In the genomic region with DNA sequence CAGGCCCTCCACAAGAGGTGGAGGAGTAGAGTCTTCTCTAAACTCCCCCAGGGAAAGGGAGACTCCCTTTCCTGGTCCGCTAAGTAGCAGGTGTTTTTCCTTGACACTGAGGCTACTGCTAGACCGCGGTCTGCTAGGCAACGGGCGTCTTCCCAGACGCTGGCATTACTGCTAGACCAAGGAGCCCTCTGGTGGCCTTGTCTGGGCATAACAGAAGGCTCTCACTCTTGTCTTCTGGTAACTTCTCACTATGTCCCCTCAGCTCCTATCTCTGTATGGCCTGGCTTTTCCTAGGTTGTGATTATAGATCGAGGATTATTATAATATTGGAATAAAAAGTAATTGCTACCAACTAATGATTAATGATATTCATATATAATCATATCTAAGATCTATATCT, we compare ENCODE assay signal across 9 cellular contexts. TPM values are rescaled to one million over a fixed set of nuclear protein-coding genes. Genes with fewer than 3 reads are reported as not detected.
DNase-seq lines count a peak whose midpoint lies in the region; ATAC-seq, FAIRE-seq and TF ChIP-seq lines count a peak whose summit lies in the region.
"Not testable (repeated sequence)": the region's sequence is repeated elsewhere in the genome, so short reads cannot be mapped to it uniquely, and the experiment has no call there.
"Had no signal": no experiment of that assay in that cellular context is flagged by ENCODE, and none has a peak within 500 bp of the region (broad histone marks: within the 10 kb centered on the region; RNA-seq: fewer than 3 reads in every experiment).

No MANE protein-coding gene starts in this region.

- H3K36me3 Mint-ChIP-seq in activated naive CD4-positive, alpha-beta T cell treated with anti-CD3 and anti-CD28 coated beads, Interleukin-2, amount 50 U/mL, for 72 hours = peaks cover 49 to 81% of the 10 kb centered on the region in 2 donors

- H3K4me3 ChIP-seq in GM12864 (ENCODE audit: low read depth, low read length); epithelial cell of esophagus (ENCODE audit: low read length); kidney (ENCODE audit: low read length in 2 of 2); sigmoid colon: not testable (repeated sequence)

- not testable (repeated sequence) for H3K4me1 ChIP-seq in kidney (ENCODE audit: control insufficient read depth in 1 of 2, insufficient read depth in 1 of 2, low read depth in 1 of 2, low read length in 2 of 2); sigmoid colon

- not testable (repeated sequence) for FAIRE-seq in kidney (lab: Jason Lieb, UNC)

- TF ChIP-seq POLR2A in sigmoid colon (IDR thresholded peaks at IDR 0.05) = not testable (repeated sequence)

- H3K9ac ChIP-seq in kidney (ENCODE audit: low read length in 2 of 2) = not testable (repeated sequence)

- H3K36me3 ChIP-seq in kidney (ENCODE audit: control insufficient read depth in 1 of 2, insufficient read depth in 2 of 2, low read length in 2 of 2) = not testable (repeated sequence)
- H3K36me3 ChIP-seq in sigmoid colon = peaks cover 0 to 44% (median 20%) of the 10 kb centered on the region in 4 donors

- whole genome bisulfite sequencing in sigmoid colon, 2 donors = 88 to 89% methylated on average over 7 of the region's 7 CpGs

- not testable (repeated sequence) for H3K27me3 ChIP-seq in sigmoid colon

- H3K9me3 Mint-ChIP-seq in activated naive CD4-positive, alpha-beta T cell treated with anti-CD3 and anti-CD28 coated beads, Interleukin-2, amount 50 U/mL, for 72 hours = peaks cover 19 to 23% of the 10 kb centered on the region in 2 donors

- peaks cover 13 to 17% of the 10 kb centered on the region in 2 donors for H3K9me3 ChIP-seq in kidney (ENCODE audit: control insufficient read depth in 1 of 2, low read length in 2 of 2)
- peaks cover 0 to 26% (median 10%) of the 10 kb centered on the region in 4 donors for H3K9me3 ChIP-seq in sigmoid colon

- not testable (repeated sequence) for TF ChIP-seq EP300 in sigmoid colon (IDR thresholded peaks at IDR 0.05)

- peak; percentile 14 for TF ChIP-seq CTCF in GM12864 (IDR thresholded peaks at IDR 0.05; ENCODE audit: low read depth, low read length, missing control alignments)
- TF ChIP-seq CTCF in epithelial cell of esophagus (IDR thresholded peaks at IDR 0.05; ENCODE audit: insufficient read depth, low read depth, low read length, missing control alignments) = peak; percentile 3
- peak; percentile 49 for TF ChIP-seq CTCF in kidney (IDR thresholded peaks at IDR 0.05; ENCODE audit: borderline replicate concordance, extremely low read depth, insufficient read depth)
- TF ChIP-seq CTCF in sigmoid colon (IDR thresholded peaks at IDR 0.05) = peak in 3 of 4 experiments; percentile 20 to 62 (median 51)

- not testable (repeated sequence) for DNase-seq in GM12864 (ENCODE audit: low read depth); epithelial cell of esophagus (ENCODE audit: low read depth)
- DNase-seq in NCI-H82 (lab: John Stamatoyannopoulos, UW) (peak; percentile 59), kidney (peak; percentile 80), sigmoid colon (peak; percentile 73), ureter (ENCODE audit: low spot score) (peak; percentile 49)
- peak; percentile 6 to 24 for DNase-seq in activated CD4-positive, alpha-beta T cell treated with anti-CD3 and anti-CD28 coated beads for 4 hours
- peak; percentile 19 to 55 for DNase-seq in activated naive CD4-positive, alpha-beta T cell treated with anti-CD3 and anti-CD28 coated beads, Interleukin-2, amount 50 U/mL, for 72 hours (ENCODE audit: low spot score in 2 of 2)

- intact Hi-C loops in kidney (cut with DNase I); sigmoid colon (cut with DNase I): not testable (repeated sequence)

- not testable (repeated sequence) for H3K27ac Mint-ChIP-seq in activated naive CD4-positive, alpha-beta T cell treated with anti-CD3 and anti-CD28 coated beads, Interleukin-2, amount 50 U/mL, for 72 hours

- H3K27ac ChIP-seq in kidney (ENCODE audit: low read depth in 2 of 2, low read length in 2 of 2); sigmoid colon: not testable (repeated sequence)

- not testable (repeated sequence) for ATAC-seq in activated naive CD4-positive, alpha-beta T cell treated with anti-CD3 and anti-CD28 coated beads, Interleukin-2, amount 50 U/mL, for 72 hours

RNA-seq across cellular contexts. Expression of a gene that starts 29.7 kb away (rescaled TPM):
- total RNA-seq in activated naive CD4-positive, alpha-beta T cell treated with anti-CD3 and anti-CD28 coated beads, Interleukin-2, amount 50 U/mL, for 72 hours = 10 to 100 TPM; 24.4 to 28.5 TPM
- total RNA-seq in kidney (4.5 TPM), sigmoid colon (10 to 100 TPM in 1 of 4 donors, 1 to 10 TPM in 3; 5.1 to 14.4 (median 6.7) TPM), ureter (11.4 TPM)
- polyA plus RNA-seq in kidney (ENCODE audit: insufficient read depth, low read depth, low replicate concordance) (1.9 TPM), sigmoid colon (1 to 10 TPM; 1.2 to 3.9 (median 1.8) TPM)
- total RNA-seq: NCI-H460 had no signal
